Comparison of ENCODE assay signal across 8 cellular contexts in genomic region chr13:62119739-62120700, GRCh38.
DNase-seq lines count a peak whose midpoint lies in the region; ATAC-seq and TF ChIP-seq lines count a peak whose summit lies in the region.

No MANE protein-coding gene starts in this region.

- H3K79me2 ChIP-seq in fibroblast of lung (ENCODE audit: control insufficient read depth, insufficient read depth, low read length): no peaks in the 10 kb centered on the region

- H3K36me3 ChIP-seq in A673 (ENCODE audit: insufficient read depth, low read length, poor library complexity, severe bottlenecking): no peaks in the 10 kb centered on the region
- H3K36me3 ChIP-seq in fibroblast of lung (ENCODE audit: control insufficient read depth, insufficient read depth, low read length): no peaks in the 10 kb centered on the region
- H3K36me3 ChIP-seq in suprapubic skin: no peaks in the 10 kb centered on the region

- no TSS peak for BruUV-seq in A673 (replicated peaks; lab: Mats Ljungman, UMichigan)

- no peak overlapping the region for H3K9ac ChIP-seq in fibroblast of lung (ENCODE audit: insufficient read depth, low read length)

- no peak overlapping the region for H3K4me2 ChIP-seq in fibroblast of lung (ENCODE audit: extremely low read depth, insufficient read depth, low read length)

- no peaks in the 10 kb centered on the region for H4K20me1 ChIP-seq in fibroblast of lung (ENCODE audit: control insufficient read depth, extremely low read depth, insufficient read depth, low read length)

- ATAC-seq in GM21786 (IDR thresholded peaks at IDR 0.05; ENCODE audit: unreplicated experiment) (peak; percentile 43), GM21723 (IDR thresholded peaks at IDR 0.05; ENCODE audit: unreplicated experiment) (no peak)

- DNase-seq in A673 (ENCODE audit: low spot score) (peak; percentile 56), NCI-H82 (lab: John Stamatoyannopoulos, UW) (peak; percentile 54), fibroblast of lung (ENCODE audit: low read depth in 2 of 2) (peak; percentile 2 to 47), suprapubic skin (ENCODE audit: low spot score in 2 of 2) (no peak), NCI-H2029 treated with DMSO at 0.1 percent for 48 hours (lab: John Stamatoyannopoulos, UW) (no peak)
- DNase-seq in effector CD8-positive, alpha-beta T cell (lab: John Stamatoyannopoulos, UW): no peak

- no peak overlapping the region for H3K27ac ChIP-seq in A673 (ENCODE audit: low read depth, low read length, poor library complexity, severe bottlenecking)
- no peak overlapping the region for H3K27ac ChIP-seq in fibroblast of lung (ENCODE audit: insufficient read depth, low read length)
- H3K27ac ChIP-seq in suprapubic skin: no peak overlapping the region

- no peak for TF ChIP-seq POLR2A in suprapubic skin (IDR thresholded peaks at IDR 0.05)

- H3K9me3 ChIP-seq in A673 (ENCODE audit: low read depth, low read length, poor library complexity, severe bottlenecking) (no peaks in the 10 kb centered on the region), fibroblast of lung (ENCODE audit: control insufficient read depth, insufficient read depth, low read depth, low read length) (no peaks in the 10 kb centered on the region), suprapubic skin (no peaks in the 10 kb centered on the region)

- 27% methylated on average over 5 of the region's 5 CpGs for WGBS in suprapubic skin

- TF ChIP-seq CTCF in A673 (conservative IDR thresholded peaks at IDR 0.05; ENCODE audit: low read depth, low read length): peak; percentile 56
- peak in 1 of 2 donors; percentile 22 for TF ChIP-seq CTCF in fibroblast of lung (conservative IDR thresholded peaks at IDR 0.05 in 1 of 2, IDR thresholded peaks at IDR 0.05 in 1 of 2; ENCODE audit: low read depth in 1 of 2, low read length in 2 of 2)
- peak in 1 of 2 donors; percentile 14 for TF ChIP-seq CTCF in suprapubic skin (IDR thresholded peaks at IDR 0.05)

- no peak for TF ChIP-seq EP300 in suprapubic skin (IDR thresholded peaks at IDR 0.05)

- POLR2A ChIA-PET in A673 (lab: Charles Lee; ENCODE audit: low non-redundant PET): no interaction called here

- H2AFZ ChIP-seq in fibroblast of lung (ENCODE audit: low read length): no peak overlapping the region

- intact Hi-C loops in A673 (cut with micrococcal nuclease; ENCODE audit: unreplicated experiment): loop anchor here (1.0 to 5.0 kb wide), 2 partner anchors 108 to 238 kb away; no protein-coding TSS in a partner anchor

- CTCF ChIA-PET in A673 (lab: Charles Lee): no interaction called here

- no peaks in the 10 kb centered on the region for H3K27me3 ChIP-seq in A673 (replicated peaks; ENCODE audit: insufficient read depth, low read depth, low read length, poor library complexity)
- H3K27me3 ChIP-seq in fibroblast of lung (ENCODE audit: control insufficient read depth, insufficient read depth, low read length): no peaks in the 10 kb centered on the region
- H3K27me3 ChIP-seq in suprapubic skin: no peaks in the 10 kb centered on the region

- H3K4me1 ChIP-seq in A673 (ENCODE audit: insufficient read depth, low read length, poor library complexity, severe bottlenecking) (no peaks in the 10 kb centered on the region), fibroblast of lung (ENCODE audit: control insufficient read depth, extremely low read depth, insufficient read depth, low read length) (no peaks in the 10 kb centered on the region), suprapubic skin (no peaks in the 10 kb centered on the region)

- no peak overlapping the region for H3K4me3 ChIP-seq in A673 (ENCODE audit: low read depth, low read length, poor library complexity, severe bottlenecking)
- no peak overlapping the region for H3K4me3 ChIP-seq in fibroblast of lung (replicated peaks in 1 of 4; ENCODE audit: control extremely low read depth in 1 of 4, insufficient read depth in 1 of 4, low read depth in 3 of 4, low read length in 4 of 4)
- no peak overlapping the region for H3K4me3 ChIP-seq in suprapubic skin

Comparison
In these comparisons a context has a peak if more than half of its experiments do, and no peak if none do; other contexts are left out.
1. DNase-seq: peak in A673 (single experiment), NCI-H82 (single experiment) and fibroblast of lung (2 of 2); none in suprapubic skin (0 of 2), NCI-H2029 treated with DMSO at 0.1 percent for 48 hours (single experiment) and effector CD8-positive, alpha-beta T cell (single experiment).